ENCODE assay signal across 9 cellular contexts in the genomic region with DNA sequence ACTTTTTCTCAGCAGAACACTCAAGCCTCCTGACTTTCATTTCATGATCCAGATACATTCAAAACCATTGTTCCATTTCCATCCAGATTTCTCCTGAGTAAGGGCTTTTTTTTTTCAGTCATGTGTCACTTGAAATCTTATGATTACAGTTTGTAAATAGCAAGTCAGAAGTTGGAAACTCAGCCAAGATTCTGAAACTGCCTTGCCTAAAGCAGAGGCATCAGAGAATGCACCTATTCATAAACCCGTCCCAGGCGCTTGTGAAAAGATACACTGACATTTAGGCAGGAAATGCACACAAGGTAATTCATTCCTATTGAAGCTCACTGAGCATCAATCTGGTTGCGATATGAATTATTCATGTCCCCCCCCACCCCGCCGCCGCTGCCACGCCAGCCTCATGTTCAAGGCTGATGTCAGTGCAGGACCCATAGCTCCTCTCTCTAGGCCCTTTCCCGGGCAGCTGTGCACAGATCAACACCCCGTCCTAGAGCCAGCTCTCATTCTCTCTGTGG. TPM values are rescaled to one million over a fixed set of nuclear protein-coding genes. Genes with fewer than 3 reads are reported as not detected.
DNase-seq lines count a peak whose midpoint lies in the region; ATAC-seq and TF ChIP-seq lines count a peak whose summit lies in the region.
"Had no signal": no experiment of that assay in that cellular context is flagged by ENCODE, and none has a peak within 500 bp of the region (broad histone marks: within the 10 kb centered on the region; RNA-seq: fewer than 3 reads in every experiment).

No MANE protein-coding gene starts in this region.

- H3K27me3 Mint-ChIP-seq in CD4-positive, CD25-positive, alpha-beta regulatory T cell = peaks cover 5% of the 10 kb centered on the region
- H3K27me3 Mint-ChIP-seq in activated CD4-positive, alpha-beta T cell treated with anti-CD3 and anti-CD28 coated beads for 36 hours = no peaks in the 10 kb centered on the region
- no peaks in the 10 kb centered on the region for H3K27me3 Mint-ChIP-seq in activated naive CD8-positive, alpha-beta T cell treated with anti-CD3 and anti-CD28 coated beads, Interleukin-2, amount 50 U/mL, for 24 hours
- peaks cover 23% of the 10 kb centered on the region for H3K27me3 Mint-ChIP-seq in HFFc6 (ENCODE audit: insufficient read depth)

- no peaks in the 10 kb centered on the region for H3K27me3 ChIP-seq in CD4-positive, CD25-positive, alpha-beta regulatory T cell (ENCODE audit: control insufficient read depth, insufficient read depth, low read length)

- H3K4me1 Mint-ChIP-seq in CD4-positive, CD25-positive, alpha-beta regulatory T cell = peaks cover 31 to 79% (median 47%) of the 10 kb centered on the region in 4 donors
- peaks cover 59% of the 10 kb centered on the region for H3K4me1 Mint-ChIP-seq in activated CD4-positive, alpha-beta T cell treated with anti-CD3 and anti-CD28 coated beads for 36 hours
- H3K4me1 Mint-ChIP-seq in activated naive CD8-positive, alpha-beta T cell treated with anti-CD3 and anti-CD28 coated beads, Interleukin-2, amount 50 U/mL, for 24 hours = peaks cover 75% of the 10 kb centered on the region
- H3K4me1 Mint-ChIP-seq in HFFc6 (ENCODE audit: low read depth) = peaks cover 16% of the 10 kb centered on the region

- TF ChIP-seq CTCF in retinal pigment epithelial cell (conservative IDR thresholded peaks at IDR 0.05; ENCODE audit: low read depth, low read length) (no peak), HFFc6 (IDR thresholded peaks at IDR 0.05) (no peak)

- no peaks in the 10 kb centered on the region for H3K9me3 ChIP-seq in CD4-positive, CD25-positive, alpha-beta regulatory T cell (ENCODE audit: control insufficient read depth in 2 of 2, low read length in 2 of 2)

- peak overlapping the region; percentile 30 for H3K27ac ChIP-seq in CD4-positive, CD25-positive, alpha-beta regulatory T cell (ENCODE audit: insufficient read depth, low read length, poor library complexity, severe bottlenecking)

- H3K36me3 Mint-ChIP-seq in CD4-positive, CD25-positive, alpha-beta regulatory T cell = peaks cover 5% of the 10 kb centered on the region
- H3K36me3 Mint-ChIP-seq in activated CD4-positive, alpha-beta T cell treated with anti-CD3 and anti-CD28 coated beads for 36 hours (ENCODE audit: low read depth) = peaks cover 6% of the 10 kb centered on the region
- no peaks in the 10 kb centered on the region for H3K36me3 Mint-ChIP-seq in activated naive CD8-positive, alpha-beta T cell treated with anti-CD3 and anti-CD28 coated beads, Interleukin-2, amount 50 U/mL, for 24 hours (ENCODE audit: low read depth)
- no peaks in the 10 kb centered on the region for H3K36me3 Mint-ChIP-seq in HFFc6 (ENCODE audit: low read depth)

- peaks cover 0 to 2% (median 0%) of the 10 kb centered on the region in 7 donors for H3K9me3 Mint-ChIP-seq in CD4-positive, CD25-positive, alpha-beta regulatory T cell
- H3K9me3 Mint-ChIP-seq in activated CD4-positive, alpha-beta T cell treated with anti-CD3 and anti-CD28 coated beads for 36 hours (ENCODE audit: low read depth) = no peaks in the 10 kb centered on the region
- no peaks in the 10 kb centered on the region for H3K9me3 Mint-ChIP-seq in activated naive CD8-positive, alpha-beta T cell treated with anti-CD3 and anti-CD28 coated beads, Interleukin-2, amount 50 U/mL, for 24 hours
- no peaks in the 10 kb centered on the region for H3K9me3 Mint-ChIP-seq in HFFc6

- peak; percentile 54 to 58 for ATAC-seq in CD4-positive, CD25-positive, alpha-beta regulatory T cell (ENCODE audit: low read depth in 2 of 2)
- peak; percentile 88 for ATAC-seq in activated CD4-positive, alpha-beta T cell treated with anti-CD3 and anti-CD28 coated beads for 36 hours
- ATAC-seq in activated naive CD8-positive, alpha-beta T cell treated with anti-CD3 and anti-CD28 coated beads, Interleukin-2, amount 50 U/mL, for 24 hours = peak; percentile 71
- ATAC-seq in HG03097 (IDR thresholded peaks at IDR 0.05; ENCODE audit: low FRiP score, unreplicated experiment) = no peak

- H3K27ac Mint-ChIP-seq in CD4-positive, CD25-positive, alpha-beta regulatory T cell = peak overlapping the region; percentile 39 to 83 (median 59)
- H3K27ac Mint-ChIP-seq in activated CD4-positive, alpha-beta T cell treated with anti-CD3 and anti-CD28 coated beads for 36 hours = peak overlapping the region; percentile 85
- H3K27ac Mint-ChIP-seq in activated naive CD8-positive, alpha-beta T cell treated with anti-CD3 and anti-CD28 coated beads, Interleukin-2, amount 50 U/mL, for 24 hours = peak overlapping the region; percentile 64
- no peak overlapping the region for H3K27ac Mint-ChIP-seq in HFFc6

- no peaks in the 10 kb centered on the region for H3K36me3 ChIP-seq in CD4-positive, CD25-positive, alpha-beta regulatory T cell (ENCODE audit: control insufficient read depth, insufficient read depth, low read length)

- H3K4me3 ChIP-seq in CD4-positive, CD25-positive, alpha-beta regulatory T cell (ENCODE audit: low read depth, low read length) = peak overlapping the region; percentile 33
- H3K4me3 ChIP-seq in retinal pigment epithelial cell (ENCODE audit: low read length) = no peak overlapping the region

- POLR2A ChIA-PET in activated CD4-positive, alpha-beta T cell treated with anti-CD3 and anti-CD28 coated beads for 36 hours (lab: Charles Lee) = interaction anchor here (0.6 to 1.1 kb wide), 4 partner anchors 10 to 191 kb away, joined by 3 to 6 read pairs (median 3); no protein-coding TSS in a partner anchor

- intact Hi-C loops in activated CD4-positive, alpha-beta T cell treated with anti-CD3 and anti-CD28 coated beads for 36 hours (cut with DNase I, micrococcal nuclease) = loop anchor here (2.0 to 10.0 kb wide), 3 partner anchors 25 to 304 kb away; no protein-coding TSS in a partner anchor

- H3K4me1 ChIP-seq in CD4-positive, CD25-positive, alpha-beta regulatory T cell (ENCODE audit: control insufficient read depth, insufficient read depth, low read length, poor library complexity, severe bottlenecking) = peaks cover 52% of the 10 kb centered on the region

- H3K4me3 Mint-ChIP-seq in CD4-positive, CD25-positive, alpha-beta regulatory T cell = peak overlapping the region; percentile 1 to 74 (median 45)
- H3K4me3 Mint-ChIP-seq in activated CD4-positive, alpha-beta T cell treated with anti-CD3 and anti-CD28 coated beads for 36 hours = peak overlapping the region; percentile 51
- H3K4me3 Mint-ChIP-seq in activated naive CD8-positive, alpha-beta T cell treated with anti-CD3 and anti-CD28 coated beads, Interleukin-2, amount 50 U/mL, for 24 hours = peak overlapping the region; percentile 48
- no peak overlapping the region for H3K4me3 Mint-ChIP-seq in HFFc6

- peak in 2 of 3 donors; percentile 46 to 61 for DNase-seq in CD4-positive, CD25-positive, alpha-beta regulatory T cell
- DNase-seq in activated CD4-positive, alpha-beta T cell treated with anti-CD3 and anti-CD28 coated beads for 36 hours = peak; percentile 91
- peak; percentile 72 for DNase-seq in activated naive CD8-positive, alpha-beta T cell treated with anti-CD3 and anti-CD28 coated beads, Interleukin-2, amount 50 U/mL, for 24 hours
- DNase-seq in retinal pigment epithelial cell (ENCODE audit: low read depth) (peak; percentile 23), NCI-H187 (lab: John Stamatoyannopoulos, UW) (no peak), HFFc6 (no peak), NCI-H2081 (lab: John Stamatoyannopoulos, UW) (no peak)
- DNase-seq: AML-193 had no signal

- CTCF ChIA-PET in activated CD4-positive, alpha-beta T cell treated with anti-CD3 and anti-CD28 coated beads for 36 hours (lab: Charles Lee) = interaction anchor here (0.9 to 1.2 kb wide), 2 partner anchors 11 to 30 kb away, joined by 3 to 7 read pairs; partner anchors contain the start of gene MGAT4A

RNA-seq across cellular contexts. Expression of gene MGAT4A, which starts 30.4 kb away (rescaled TPM):
- 105 TPM for total RNA-seq in CD4-positive, CD25-positive, alpha-beta regulatory T cell
- polyA plus RNA-seq in CD4-positive, CD25-positive, alpha-beta regulatory T cell = 100 to 1,000 TPM; 101 to 143 (median 129) TPM
- 10 to 100 TPM; 49.4 to 67.5 TPM for total RNA-seq in activated CD4-positive, alpha-beta T cell treated with anti-CD3 and anti-CD28 coated beads for 36 hours
- total RNA-seq in HFFc6 (2021; fragmentation: NEBNext Ultra II Directional; extraction: Animal tissue kit (Norgen Biotek cat#: 25700)) = under 1 TPM in 1 of 6 experiments, not detected in 5; 0.14 TPM

Comparison
In these comparisons a context has a peak if more than half of its experiments do, and no peak if none do; other contexts are left out.
1. DNase-seq: peak in CD4-positive, CD25-positive, alpha-beta regulatory T cell (2 of 3), activated CD4-positive, alpha-beta T cell treated with anti-CD3 and anti-CD28 coated beads for 36 hours (single experiment), activated naive CD8-positive, alpha-beta T cell treated with anti-CD3 and anti-CD28 coated beads, Interleukin-2, amount 50 U/mL, for 24 hours (single experiment) and retinal pigment epithelial cell (single experiment); none in NCI-H187 (0 of 2), HFFc6 (single experiment) and NCI-H2081 (0 of 2).
2. RNA of gene MGAT4A, which starts 30.4 kb away (total RNA-seq): 105 TPM in CD4-positive, CD25-positive, alpha-beta regulatory T cell (single experiment) and 49.4 to 67.5 TPM in activated CD4-positive, alpha-beta T cell treated with anti-CD3 and anti-CD28 coated beads for 36 hours; 0.14 TPM in HFFc6; every median in the first group is over 10 times any median in the second.